9 cellular contexts compared by ENCODE assay signal in the genomic region with DNA sequence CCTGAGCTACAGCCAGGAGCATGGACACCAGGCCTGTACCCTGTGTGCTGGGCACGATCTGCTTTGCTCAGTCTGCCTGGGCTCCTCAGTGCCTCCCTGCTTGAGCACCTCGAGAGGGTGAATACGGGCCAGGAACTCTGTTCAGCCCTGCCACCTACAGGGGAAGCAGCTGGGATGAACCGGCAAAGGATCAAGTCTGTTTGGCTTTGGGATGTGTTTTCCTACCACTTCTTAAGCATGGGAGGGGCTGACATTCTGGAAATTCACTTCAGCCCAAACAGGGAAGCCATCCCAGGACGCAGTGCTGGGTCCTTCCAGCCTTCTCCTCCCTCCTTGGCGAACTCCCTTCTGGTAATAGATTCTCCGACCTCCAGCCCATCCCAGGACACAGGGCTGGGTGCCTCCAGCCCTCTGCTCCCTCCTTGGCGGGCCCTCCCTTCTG. TPM values are rescaled to one million over a fixed set of nuclear protein-coding genes. Genes with fewer than 3 reads are reported as not detected.
DNase-seq lines count a peak whose midpoint lies in the region; ATAC-seq, FAIRE-seq and TF ChIP-seq lines count a peak whose summit lies in the region.
"Had no signal": no experiment of that assay in that cellular context is flagged by ENCODE, and none has a peak within 500 bp of the region (broad histone marks: within the 10 kb centered on the region; RNA-seq: fewer than 3 reads in every experiment).

No MANE protein-coding gene starts in this region.

- no peaks in the 10 kb centered on the region for H3K4me1 Mint-ChIP-seq in activated CD8-positive, alpha-beta memory T cell treated with anti-CD3 and anti-CD28 coated beads, Interleukin-2, amount 10 ng/mL, durations not matched to agents 7 days and 5 days
- H3K4me1 Mint-ChIP-seq: B cell had no signal

- H3K79me2 ChIP-seq in SK-N-SH (ENCODE audit: insufficient read depth) = no peaks in the 10 kb centered on the region

- peak; percentile 51 for DNase-seq in NCI-H146 (lab: John Stamatoyannopoulos, UW)
- no peak for DNase-seq in NCI-H146 treated with DMSO at 0.1 percent for 48 hours (lab: John Stamatoyannopoulos, UW; ENCODE audit: unreplicated experiment)
- peak; percentile 69 for DNase-seq in SK-N-SH
- peak; percentile 52 for DNase-seq in foreskin melanocyte
- peak in 5 of 6 donors; percentile 25 to 49 (median 47) for DNase-seq in pancreas
- DNase-seq in GM10248 (ENCODE audit: extremely low spot score) = no peak
- no peak for DNase-seq in activated CD8-positive, alpha-beta memory T cell treated with anti-CD3 and anti-CD28 coated beads, Interleukin-2, amount 10 ng/mL, durations not matched to agents 7 days and 5 days

- no peaks in the 10 kb centered on the region for H3F3A ChIP-seq in SK-N-SH (replicated peaks; ENCODE audit: insufficient read depth)

- no peaks in the 10 kb centered on the region for H3K9me2 ChIP-seq in SK-N-SH

- FAIRE-seq in pancreas (lab: Jason Lieb, UNC) = no peak

- H3K27me3 ChIP-seq in SK-N-SH (ENCODE audit: insufficient read depth) = no peaks in the 10 kb centered on the region
- no peaks in the 10 kb centered on the region for H3K27me3 ChIP-seq in pancreas

- intact Hi-C loops in pancreas (cut with DNase I) = no loop called here

- H2AFZ ChIP-seq in SK-N-SH (ENCODE audit: low read depth) = no peak overlapping the region

- H3K4me3 ChIP-seq in SK-N-SH (ENCODE audit: low read depth in 2 of 2, low read length in 1 of 2) = no peak overlapping the region
- H3K4me3 ChIP-seq in pancreas = no peak overlapping the region

- no peak overlapping the region for H3K27ac Mint-ChIP-seq in activated CD8-positive, alpha-beta memory T cell treated with anti-CD3 and anti-CD28 coated beads, Interleukin-2, amount 10 ng/mL, durations not matched to agents 7 days and 5 days
- H3K27ac Mint-ChIP-seq: B cell had no signal

- peak; percentile 55 to 89 (median 84) for ATAC-seq in pancreas
- no peak for ATAC-seq in HG02763 (IDR thresholded peaks at IDR 0.05; ENCODE audit: unreplicated experiment)
- ATAC-seq in activated CD8-positive, alpha-beta memory T cell treated with anti-CD3 and anti-CD28 coated beads, Interleukin-2, amount 10 ng/mL, durations not matched to agents 7 days and 5 days = no peak

- TF ChIP-seq RAD21 in SK-N-SH (IDR thresholded peaks at IDR 0.05; ENCODE audit: low read length) = peak; percentile 76

- WGBS in SK-N-SH (ENCODE audit: low lambda C conversion rate) = 55% methylated on average over 7 of the region's 8 CpGs
- WGBS in pancreas, 2 donors = 45 to 46% methylated on average over 8 of the region's 8 CpGs

- H3K9me3 Mint-ChIP-seq in activated CD8-positive, alpha-beta memory T cell treated with anti-CD3 and anti-CD28 coated beads, Interleukin-2, amount 10 ng/mL, durations not matched to agents 7 days and 5 days (ENCODE audit: low read depth) = no peaks in the 10 kb centered on the region

- no peak for TF ChIP-seq EP300 in SK-N-SH (IDR thresholded peaks at IDR 0.05; ENCODE audit: borderline replicate concordance in 1 of 2, low read depth in 1 of 2, low read length in 1 of 2)

- peaks cover 24% of the 10 kb centered on the region for H3K27me3 Mint-ChIP-seq in activated CD8-positive, alpha-beta memory T cell treated with anti-CD3 and anti-CD28 coated beads, Interleukin-2, amount 10 ng/mL, durations not matched to agents 7 days and 5 days

- no peak overlapping the region for H3K4me3 Mint-ChIP-seq in activated CD8-positive, alpha-beta memory T cell treated with anti-CD3 and anti-CD28 coated beads, Interleukin-2, amount 10 ng/mL, durations not matched to agents 7 days and 5 days
- H3K4me3 Mint-ChIP-seq: B cell had no signal

- POLR2A ChIA-PET in SK-N-SH (lab: Yijun Ruan, JAX) (interaction anchor here (0.9 to 1.2 kb wide), 2 partner anchors 11 to 17 kb away, joined by 3 to 4 read pairs; no protein-coding TSS in a partner anchor), GM10248 (lab: Yijun Ruan, JAX) (no interaction called here)

- H4K20me1 ChIP-seq in SK-N-SH (ENCODE audit: insufficient read depth) = no peaks in the 10 kb centered on the region

- 0 out of 2 replicates have a peak, but pooled peaks have one; percentile 27 for TF ChIP-seq CTCF in SK-N-SH (IDR thresholded peaks at IDR 0.05)
- no peak for TF ChIP-seq CTCF in pancreas (IDR thresholded peaks at IDR 0.05)
- no peak for TF ChIP-seq CTCF in GM10248 (IDR thresholded peaks at IDR 0.05; ENCODE audit: control extremely low read depth, extremely low read depth, low read depth, missing control alignments)

- peaks cover 0 to 40% of the 10 kb centered on the region in 2 experiments; a peak in 1 of 4 replicates for H3K4me1 ChIP-seq in SK-N-SH (ENCODE audit: control insufficient read depth in 1 of 2, insufficient read depth in 2 of 2, low read depth in 1 of 2, low read length in 1 of 2)
- H3K4me1 ChIP-seq in pancreas = peaks cover 0 to 5% (median 4%) of the 10 kb centered on the region in 3 donors

- CTCF ChIA-PET in SK-N-SH (lab: Yijun Ruan, JAX) (interaction anchor here (0.6 to 3.4 kb wide), 19 partner anchors 9 to 207 kb away, joined by 3 to 25 read pairs (median 3); no protein-coding TSS in a partner anchor), GM10248 (lab: Yijun Ruan, JAX) (no interaction called here)
- CTCF ChIA-PET in activated CD8-positive, alpha-beta memory T cell treated with anti-CD3 and anti-CD28 coated beads, Interleukin-2, amount 10 ng/mL, durations not matched to agents 7 days and 5 days (lab: Charles Lee) = no interaction called here

- H3K36me3 Mint-ChIP-seq in activated CD8-positive, alpha-beta memory T cell treated with anti-CD3 and anti-CD28 coated beads, Interleukin-2, amount 10 ng/mL, durations not matched to agents 7 days and 5 days = no peaks in the 10 kb centered on the region

- no peaks in the 10 kb centered on the region for H3K9me3 ChIP-seq in SK-N-SH
- H3K9me3 ChIP-seq in pancreas = no peaks in the 10 kb centered on the region

- H3K27ac ChIP-seq in SK-N-SH (ENCODE audit: low read depth in 2 of 2, low read length in 1 of 2) (no peak overlapping the region), pancreas (peak overlapping the region in 3 of 4 donors; percentile 46 to 63 (median 61))

- H3K36me3 ChIP-seq in SK-N-SH (replicated peaks in 1 of 2; ENCODE audit: control insufficient read depth in 1 of 2, insufficient read depth in 2 of 2, low read length in 1 of 2) (no peaks in the 10 kb centered on the region), pancreas (no peaks in the 10 kb centered on the region)

- H3K9ac ChIP-seq in SK-N-SH = no peak overlapping the region

- no peak overlapping the region for H3K4me2 ChIP-seq in SK-N-SH

TF ChIP-seq in SK-N-SH, 30 proteins besides CTCF, POLR2A, EP300 and RAD21:
- TF ChIP-seq, protein P1, sequence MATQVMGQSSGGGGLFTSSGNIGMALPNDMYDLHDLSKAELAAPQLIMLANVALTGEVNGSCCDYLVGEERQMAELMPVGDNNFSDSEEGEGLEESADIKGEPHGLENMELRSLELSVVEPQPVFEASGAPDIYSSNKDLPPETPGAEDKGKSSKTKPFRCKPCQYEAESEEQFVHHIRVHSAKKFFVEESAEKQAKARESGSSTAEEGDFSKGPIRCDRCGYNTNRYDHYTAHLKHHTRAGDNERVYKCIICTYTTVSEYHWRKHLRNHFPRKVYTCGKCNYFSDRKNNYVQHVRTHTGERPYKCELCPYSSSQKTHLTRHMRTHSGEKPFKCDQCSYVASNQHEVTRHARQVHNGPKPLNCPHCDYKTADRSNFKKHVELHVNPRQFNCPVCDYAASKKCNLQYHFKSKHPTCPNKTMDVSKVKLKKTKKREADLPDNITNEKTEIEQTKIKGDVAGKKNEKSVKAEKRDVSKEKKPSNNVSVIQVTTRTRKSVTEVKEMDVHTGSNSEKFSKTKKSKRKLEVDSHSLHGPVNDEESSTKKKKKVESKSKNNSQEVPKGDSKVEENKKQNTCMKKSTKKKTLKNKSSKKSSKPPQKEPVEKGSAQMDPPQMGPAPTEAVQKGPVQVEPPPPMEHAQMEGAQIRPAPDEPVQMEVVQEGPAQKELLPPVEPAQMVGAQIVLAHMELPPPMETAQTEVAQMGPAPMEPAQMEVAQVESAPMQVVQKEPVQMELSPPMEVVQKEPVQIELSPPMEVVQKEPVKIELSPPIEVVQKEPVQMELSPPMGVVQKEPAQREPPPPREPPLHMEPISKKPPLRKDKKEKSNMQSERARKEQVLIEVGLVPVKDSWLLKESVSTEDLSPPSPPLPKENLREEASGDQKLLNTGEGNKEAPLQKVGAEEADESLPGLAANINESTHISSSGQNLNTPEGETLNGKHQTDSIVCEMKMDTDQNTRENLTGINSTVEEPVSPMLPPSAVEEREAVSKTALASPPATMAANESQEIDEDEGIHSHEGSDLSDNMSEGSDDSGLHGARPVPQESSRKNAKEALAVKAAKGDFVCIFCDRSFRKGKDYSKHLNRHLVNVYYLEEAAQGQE (IDR thresholded peaks at IDR 0.05; ENCODE audit: low read depth, low read length) = no peak
- TF ChIP-seq TCF12 (IDR thresholded peaks at IDR 0.05) = no peak
- TF ChIP-seq, protein P2, sequence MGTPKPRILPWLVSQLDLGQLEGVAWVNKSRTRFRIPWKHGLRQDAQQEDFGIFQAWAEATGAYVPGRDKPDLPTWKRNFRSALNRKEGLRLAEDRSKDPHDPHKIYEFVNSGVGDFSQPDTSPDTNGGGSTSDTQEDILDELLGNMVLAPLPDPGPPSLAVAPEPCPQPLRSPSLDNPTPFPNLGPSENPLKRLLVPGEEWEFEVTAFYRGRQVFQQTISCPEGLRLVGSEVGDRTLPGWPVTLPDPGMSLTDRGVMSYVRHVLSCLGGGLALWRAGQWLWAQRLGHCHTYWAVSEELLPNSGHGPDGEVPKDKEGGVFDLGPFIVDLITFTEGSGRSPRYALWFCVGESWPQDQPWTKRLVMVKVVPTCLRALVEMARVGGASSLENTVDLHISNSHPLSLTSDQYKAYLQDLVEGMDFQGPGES (IDR thresholded peaks at IDR 0.05; ENCODE audit: low read depth, low read length) = no peak
- TF ChIP-seq NFIC (IDR thresholded peaks at IDR 0.05; ENCODE audit: borderline replicate concordance) = no peak
- peak; percentile 55 for TF ChIP-seq SMC3 (IDR thresholded peaks at IDR 0.05; ENCODE audit: low read depth, low read length)
- no peak for TF ChIP-seq JUND (IDR thresholded peaks at IDR 0.05)
- TF ChIP-seq, protein P3, sequence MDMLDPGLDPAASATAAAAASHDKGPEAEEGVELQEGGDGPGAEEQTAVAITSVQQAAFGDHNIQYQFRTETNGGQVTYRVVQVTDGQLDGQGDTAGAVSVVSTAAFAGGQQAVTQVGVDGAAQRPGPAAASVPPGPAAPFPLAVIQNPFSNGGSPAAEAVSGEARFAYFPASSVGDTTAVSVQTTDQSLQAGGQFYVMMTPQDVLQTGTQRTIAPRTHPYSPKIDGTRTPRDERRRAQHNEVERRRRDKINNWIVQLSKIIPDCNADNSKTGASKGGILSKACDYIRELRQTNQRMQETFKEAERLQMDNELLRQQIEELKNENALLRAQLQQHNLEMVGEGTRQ (IDR thresholded peaks at IDR 0.05; ENCODE audit: borderline replicate concordance, low read depth, low read length) = no peak

RNA-seq across cellular contexts. Expression of gene SELENON, which starts 55.8 kb away (rescaled TPM):
- polyA plus RNA-seq in SK-N-SH (2012; rRNA removed) (32.7 and 56.2 TPM in 2 replicates), pancreas (10 to 100 TPM; 29.8 to 39.3 TPM)
- polyA plus RNA-seq in SK-N-SH (2012; cell fraction: cytosol; rRNA removed) = 42.6 and 69.9 TPM in 2 replicates
- 38.4 and 59.7 TPM in 2 replicates for polyA plus RNA-seq in SK-N-SH (2012; cell fraction: nucleus; rRNA removed)
- 10 to 100 TPM; 27.8 to 48.3 (median 39.5) TPM for total RNA-seq in pancreas
- total RNA-seq in activated CD8-positive, alpha-beta memory T cell treated with anti-CD3 and anti-CD28 coated beads, Interleukin-2, amount 10 ng/mL, durations not matched to agents 7 days and 5 days = 1 to 10 TPM; 2.7 to 2.9 TPM

Comparison
In these comparisons a context has a peak if more than half of its experiments do, and no peak if none do; other contexts are left out.
1. DNase-seq: peak in NCI-H146 (single experiment), SK-N-SH (single experiment), foreskin melanocyte (single experiment) and pancreas (5 of 6); none in NCI-H146 treated with DMSO at 0.1 percent for 48 hours (single experiment), GM10248 (single experiment) and activated CD8-positive, alpha-beta memory T cell treated with anti-CD3 and anti-CD28 coated beads, Interleukin-2, amount 10 ng/mL, durations not matched to agents 7 days and 5 days (single experiment).
2. H3K27ac ChIP-seq: peak in pancreas (3 of 4); none in SK-N-SH (0 of 2).
3. ATAC-seq: peak in pancreas (4 of 4); none in HG02763 (single experiment) and activated CD8-positive, alpha-beta memory T cell treated with anti-CD3 and anti-CD28 coated beads, Interleukin-2, amount 10 ng/mL, durations not matched to agents 7 days and 5 days (single experiment).
4. RNA of gene SELENON, which starts 55.8 kb away (total RNA-seq): 27.8 to 48.3 TPM in pancreas; 2.7 to 2.9 TPM in activated CD8-positive, alpha-beta memory T cell treated with anti-CD3 and anti-CD28 coated beads, Interleukin-2, amount 10 ng/mL, durations not matched to agents 7 days and 5 days; every median in the first group is over 4 times any median in the second.